22 cellular contexts compared by ENCODE assay signal in genomic region chr19:16875584-16876555, GRCh38. TPM values are rescaled to one million over a fixed set of nuclear protein-coding genes. Genes with fewer than 3 reads are reported as not detected.
A peak's percentile ranks its signal among the peaks of the same experiment; 100 is the strongest.
DNase-seq lines count a peak whose midpoint lies in the region; ATAC-seq, FAIRE-seq and TF ChIP-seq lines count a peak whose summit lies in the region.
"Had no signal": no experiment of that assay in that cellular context is flagged by ENCODE, and none has a peak within 500 bp of the region (broad histone marks: within the 10 kb centered on the region; RNA-seq: fewer than 3 reads in every experiment).

No MANE protein-coding gene starts in this region.

- peaks cover 10% of the 10 kb centered on the region for H3K4me1 Mint-ChIP-seq in activated CD4-positive, alpha-beta T cell treated with anti-CD3 and anti-CD28 coated beads, Interleukin-2, amount 10 ng/mL, durations not matched to agents 24 days and 14 days
- peaks cover 13 to 31% (median 21%) of the 10 kb centered on the region in 3 donors for H3K4me1 Mint-ChIP-seq in naive B cell

- H3K9me3 Mint-ChIP-seq in activated CD4-positive, alpha-beta T cell treated with anti-CD3 and anti-CD28 coated beads, Interleukin-2, amount 10 ng/mL, durations not matched to agents 24 days and 14 days: peaks cover 8% of the 10 kb centered on the region
- H3K9me3 Mint-ChIP-seq in naive B cell: peaks cover 0 to 14% (median 6%) of the 10 kb centered on the region in 7 donors

- in situ Hi-C loops in K562 (cut with MboI): no loop called here

- H3K79me2 ChIP-seq in K562 (ENCODE audit: control insufficient read depth, insufficient read depth, low read length): peaks cover 15% of the 10 kb centered on the region; the same call in 2 of the 3 replicates

- H4K20me1 ChIP-seq in K562 (replicated peaks; ENCODE audit: control insufficient read depth, insufficient read depth, low read length): no peaks in the 10 kb centered on the region

- H3K36me3 Mint-ChIP-seq in activated CD4-positive, alpha-beta T cell treated with anti-CD3 and anti-CD28 coated beads, Interleukin-2, amount 10 ng/mL, durations not matched to agents 24 days and 14 days (ENCODE audit: low read depth): peaks cover 62% of the 10 kb centered on the region
- peaks cover 24 to 28% of the 10 kb centered on the region in 2 donors for H3K36me3 Mint-ChIP-seq in naive B cell

- intact Hi-C loops in activated CD4-positive, alpha-beta T cell treated with anti-CD3 and anti-CD28 coated beads, Interleukin-2, amount 10 ng/mL, durations not matched to agents 24 days and 14 days (cut with micrococcal nuclease): no loop called here
- intact Hi-C loops in K562 (cut with micrococcal nuclease): no loop called here

- ATAC-seq in K562: no peak
- ATAC-seq in naive B cell (ENCODE audit: low read depth in 2 of 2): peak; percentile 56 to 64
- ATAC-seq in HG03354 (IDR thresholded peaks at IDR 0.05; ENCODE audit: poor library complexity, severe bottlenecking, unreplicated experiment): no peak
- ATAC-seq: activated CD8-positive, alpha-beta memory T cell treated with anti-CD3 and anti-CD28 coated beads, Interleukin-2, amount 10 ng/mL, durations not matched to agents 7 days and 5 days had no signal

- H3K27ac ChIP-seq in HEK293 (ENCODE audit: extremely low read depth, low read depth, low read length): no peak overlapping the region
- no peak overlapping the region for H3K27ac ChIP-seq in K562 (ENCODE audit: extremely low read depth, low read depth, low read length)
- H3K27ac ChIP-seq: body of pancreas, ovary, vagina, VCaP had no signal

- H3K36me3 ChIP-seq in HEK293 (ENCODE audit: control insufficient read depth in 2 of 2, insufficient read depth in 1 of 2, low read length in 2 of 2) (peaks cover 5 to 79% of the 10 kb centered on the region in 2 experiments; a peak in 2 of 3 replicates), K562 (ENCODE audit: control insufficient read depth, insufficient read depth, low read length) (peaks cover 70% of the 10 kb centered on the region; the same call in 2 of the 3 replicates)
- H3K36me3 ChIP-seq: ovary had no signal

- H3K27me3 ChIP-seq in K562 (ENCODE audit: control insufficient read depth in 2 of 2, insufficient read depth in 2 of 2, low read length in 2 of 2): no peaks in the 10 kb centered on the region
- H3K27me3 ChIP-seq: body of pancreas, ovary, vagina had no signal

- CTCF ChIA-PET in HEK293 (lab: Yijun Ruan, JAX): no interaction called here
- CTCF ChIA-PET in K562 (lab: Yijun Ruan, JAX; ENCODE audit: low intra/inter-chr PET ratio): no interaction called here

- H3K9me3 ChIP-seq in HEK293 (ENCODE audit: control insufficient read depth, insufficient read depth, low read depth, low read length) (no peaks in the 10 kb centered on the region), K562 (replicated peaks; ENCODE audit: control insufficient read depth, insufficient read depth, low read depth, low read length) (peaks cover 6% of the 10 kb centered on the region)
- H3K9me3 ChIP-seq: ovary, vagina had no signal

- H3K4me3 ChIP-seq in HEK293 (ENCODE audit: low read depth, low read length) (no peak overlapping the region), K562 (no peak overlapping the region)
- H3K4me3 ChIP-seq: body of pancreas, ovary, smooth muscle cell, vagina had no signal

- no peak for TF ChIP-seq POLR2A in K562 (conservative IDR thresholded peaks at IDR 0.05)

- H3K9ac ChIP-seq in K562 (ENCODE audit: insufficient read depth in 1 of 2, low read depth in 2 of 2, low read length in 2 of 2): no peak overlapping the region

- H2AFZ ChIP-seq in K562 (ENCODE audit: low read depth, low read length): no peak overlapping the region

- FAIRE-seq in K562 (lab: Jason Lieb, UNC): no peak
- FAIRE-seq: A204.1, kidney had no signal

- POLR2A ChIA-PET in HEK293 (lab: Yijun Ruan, JAX) (no interaction called here), K562 (lab: Yijun Ruan, JAX) (no interaction called here)

- H3K9me1 ChIP-seq in K562 (ENCODE audit: control insufficient read depth, insufficient read depth, low read length): no peaks in the 10 kb centered on the region

- no peak overlapping the region for H3K4me2 ChIP-seq in K562 (ENCODE audit: insufficient read depth, low read length)
- H3K4me2 ChIP-seq: smooth muscle cell had no signal

- H3K4me1 ChIP-seq in HEK293 (ENCODE audit: control insufficient read depth, insufficient read depth, low read length): no peaks in the 10 kb centered on the region
- H3K4me1 ChIP-seq in K562 (replicated peaks in 1 of 2; ENCODE audit: control insufficient read depth in 2 of 2, insufficient read depth in 2 of 2, low read length in 2 of 2): peaks cover 0 to 17% of the 10 kb centered on the region in 2 experiments; a peak in 2 of 5 replicates
- H3K4me1 ChIP-seq: body of pancreas had no signal

- H3K4me3 Mint-ChIP-seq in activated CD4-positive, alpha-beta T cell treated with anti-CD3 and anti-CD28 coated beads, Interleukin-2, amount 10 ng/mL, durations not matched to agents 24 days and 14 days: no peak overlapping the region
- H3K4me3 Mint-ChIP-seq in naive B cell: peak overlapping the region in 1 of 8 donors; percentile 4
- H3K4me3 Mint-ChIP-seq: activated CD8-positive, alpha-beta memory T cell treated with anti-CD3 and anti-CD28 coated beads, Interleukin-2, amount 10 ng/mL, durations not matched to agents 7 days and 5 days; CD4-positive, CD25-positive, alpha-beta regulatory T cell had no signal

- H3K27me3 Mint-ChIP-seq in activated CD4-positive, alpha-beta T cell treated with anti-CD3 and anti-CD28 coated beads, Interleukin-2, amount 10 ng/mL, durations not matched to agents 24 days and 14 days: no peaks in the 10 kb centered on the region
- H3K27me3 Mint-ChIP-seq in naive B cell: no peaks in the 10 kb centered on the region
- H3K27me3 Mint-ChIP-seq: activated CD8-positive, alpha-beta memory T cell treated with anti-CD3 and anti-CD28 coated beads, Interleukin-2, amount 10 ng/mL, durations not matched to agents 7 days and 5 days; CD4-positive, CD25-positive, alpha-beta regulatory T cell had no signal

- no peak for DNase-seq in activated CD4-positive, alpha-beta T cell treated with anti-CD3 and anti-CD28 coated beads, Interleukin-2, amount 10 ng/mL, durations not matched to agents 24 days and 14 days
- no peak for DNase-seq in activated CD4-positive, alpha-beta T cell treated with anti-CD3 and anti-CD28 coated beads, Interleukin-2, amount 50 U/mL, for 1 hour
- DNase-seq in K562 (ENCODE audit: extremely low read depth in 1 of 4, low spot score in 3 of 4) (no peak), naive B cell (no peak), GOT3 (lab: John Stamatoyannopoulos, UW) (no peak)
- DNase-seq in stimulated activated CD4-positive, alpha-beta T cell treated with anti-CD3 and anti-CD28 coated beads, Interleukin-1b, Interleukin-23, amount 100 ng/mL, for 48 hours: no peak
- DNase-seq: activated CD8-positive, alpha-beta memory T cell treated with anti-CD3 and anti-CD28 coated beads, Interleukin-2, amount 10 ng/mL, durations not matched to agents 7 days and 5 days; body of pancreas; DMS79; kidney; NCI-H1105; NCI-H69; ovary; stimulated activated naive CD4-positive, alpha-beta T cell treated with Interleukin-2 at 50 U/mL for 16 hours; SW 1271 had no signal

- H3K27ac Mint-ChIP-seq in activated CD4-positive, alpha-beta T cell treated with anti-CD3 and anti-CD28 coated beads, Interleukin-2, amount 10 ng/mL, durations not matched to agents 24 days and 14 days: peak overlapping the region; percentile 25
- H3K27ac Mint-ChIP-seq in naive B cell: peak overlapping the region in 5 of 6 donors; percentile 22 to 87 (median 85)

- TF ChIP-seq RAD21 in K562 (CRISPR knock-in tag; conservative IDR thresholded peaks at IDR 0.05 in 1 of 2, IDR thresholded peaks at IDR 0.05 in 1 of 2): no peak

- TF ChIP-seq EP300 in K562 (IDR thresholded peaks at IDR 0.05; ENCODE audit: low read length): no peak

- no TSS peak for BruUV-seq in K562 (replicated peaks; lab: Mats Ljungman, UMichigan)

- TF ChIP-seq CTCF in HEK293 (tag by site-specific recombination; IDR thresholded peaks at IDR 0.05) (no peak), K562 (IDR thresholded peaks at IDR 0.05 in 2 of 3, conservative IDR thresholded peaks at IDR 0.05 in 1 of 3; ENCODE audit: insufficient read depth in 2 of 3, low read depth in 1 of 3, low read length in 3 of 3) (no peak)

- 96% methylated on average over 30 of the region's 39 CpGs for WGBS in K562 (ENCODE audit: insufficient coverage, low coverage, missing lambda C conversion rate)

RNA-seq across cellular contexts. Expression of gene F2RL3, which starts 12.9 kb away (rescaled TPM):
- total RNA-seq in activated CD4-positive, alpha-beta T cell treated with anti-CD3 and anti-CD28 coated beads, Interleukin-2, amount 10 ng/mL, durations not matched to agents 24 days and 14 days: not detected in 2 replicates
- total RNA-seq in K562 (2011; cell fraction: chromatin; rRNA removed; ENCODE audit: low replicate concordance): 16.8 and 60.7 TPM in 2 replicates
- total RNA-seq in K562 (2011; cell fraction: nucleolus; rRNA removed): 53.0 and 74.2 TPM in 2 replicates
- 25.8 and 31.3 TPM in 2 replicates for total RNA-seq in K562 (2011; cell fraction: nucleoplasm; rRNA removed)
- 23.4 and 29.5 TPM in 2 replicates for total RNA-seq in K562 (2014; rRNA removed)
- 10.7 and 11.0 TPM in 2 replicates for total RNA-seq in K562 (2014; rRNA removed; fragmentation: Illumina TruSeq; extraction: Trizol)
- total RNA-seq in K562 (2015; rRNA removed; fragmentation: Illumina TruSeq; extraction: Trizol): 11.9 and 12.1 TPM in 2 replicates
- total RNA-seq in K562 (2021): 27.6 and 29.0 TPM in 2 replicates
- 7.2 and 9.9 TPM in 2 replicates for polyA plus RNA-seq in K562 (2011; rRNA removed)
- 10.5 and 59.1 TPM in 2 replicates for polyA plus RNA-seq in K562 (2011; cell fraction: cytosol; rRNA removed)
- 4.8 and 12.6 TPM in 2 replicates for polyA plus RNA-seq in K562 (2011; cell fraction: nucleus; rRNA removed)
- polyA plus RNA-seq in K562 (2012): 15.6 and 20.7 TPM in 2 replicates
- polyA plus RNA-seq in K562 (2014; fragmentation: Illumina TruSeq; extraction: Trizol): 12.3 and 13.4 TPM in 2 replicates
- 1 to 10 TPM; 1.4 to 5.0 TPM for polyA plus RNA-seq in K562 (2014; fragmentation: Nextera tagmentation; extraction: Ambion mirVana)
- polyA plus RNA-seq in K562 (2014; rRNA removed): 20.9 and 22.0 TPM in 2 replicates
- 3.2 and 7.2 TPM in 2 replicates for polyA minus RNA-seq in K562 (2011; rRNA and poly(A)+ RNA removed)
- 8.0 and 13.6 TPM in 2 replicates for polyA minus RNA-seq in K562 (2011; cell fraction: cytosol; rRNA and poly(A)+ RNA removed)
- 12.3 and 14.5 TPM in 2 replicates for polyA minus RNA-seq in K562 (2011; cell fraction: nucleus; rRNA and poly(A)+ RNA removed)
- under 1 TPM in 1 of 6 donors, not detected in 5; 0.17 TPM for polyA plus RNA-seq in naive B cell (ENCODE audit: low read depth in 6 of 6)
- polyA plus RNA-seq: CD4-positive, CD25-positive, alpha-beta regulatory T cell had no signal

RNA-seq across cellular contexts. Expression of gene SIN3B, which starts 46.7 kb away (rescaled TPM):
- 40.2 and 43.9 TPM in 2 replicates for total RNA-seq in activated CD4-positive, alpha-beta T cell treated with anti-CD3 and anti-CD28 coated beads, Interleukin-2, amount 10 ng/mL, durations not matched to agents 24 days and 14 days
- 134 and 224 TPM in 2 replicates for total RNA-seq in K562 (2011; cell fraction: chromatin; rRNA removed; ENCODE audit: low replicate concordance)
- 88.7 and 97.6 TPM in 2 replicates for total RNA-seq in K562 (2011; cell fraction: nucleolus; rRNA removed)
- 90.3 and 105 TPM in 2 replicates for total RNA-seq in K562 (2011; cell fraction: nucleoplasm; rRNA removed)
- total RNA-seq in K562 (2014; rRNA removed) (12.0 and 13.6 TPM in 2 replicates), K562 (2014; rRNA removed; fragmentation: Illumina TruSeq; extraction: Trizol) (8.2 and 9.9 TPM in 2 replicates), K562 (2015; rRNA removed; fragmentation: Illumina TruSeq; extraction: Trizol) (14.2 and 14.3 TPM in 2 replicates), K562 (2021) (34.2 and 34.6 TPM in 2 replicates)
- polyA plus RNA-seq in K562 (2011; rRNA removed) (19.3 and 21.6 TPM in 2 replicates), K562 (2014; fragmentation: Illumina TruSeq; extraction: Trizol) (18.9 and 20.7 TPM in 2 replicates), K562 (2014; fragmentation: Nextera tagmentation; extraction: Ambion mirVana) (under 1 TPM; 0.51 to 0.66 TPM), K562 (2014; rRNA removed) (29.5 and 30.6 TPM in 2 replicates), naive B cell (ENCODE audit: low read depth in 6 of 6) (10 to 100 TPM in 2 of 6 donors, 1 to 10 TPM in 4; 4.8 to 13.0 (median 6.8) TPM)
- polyA plus RNA-seq in K562 (2011; cell fraction: cytosol; rRNA removed): 12.3 and 15.1 TPM in 2 replicates
- polyA plus RNA-seq in K562 (2011; cell fraction: nucleus; rRNA removed): 88.5 and 135 TPM in 2 replicates
- polyA plus RNA-seq in K562 (2012): 22.5 and 27.9 TPM in 2 replicates
- 16.0 and 16.9 TPM in 2 replicates for polyA minus RNA-seq in K562 (2011; rRNA and poly(A)+ RNA removed)
- polyA minus RNA-seq in K562 (2011; cell fraction: cytosol; rRNA and poly(A)+ RNA removed): 10.8 and 18.7 TPM in 2 replicates
- 37.4 and 46.9 TPM in 2 replicates for polyA minus RNA-seq in K562 (2011; cell fraction: nucleus; rRNA and poly(A)+ RNA removed)

Comparison
In these comparisons a context has a peak if more than half of its experiments do, and no peak if none do; other contexts are left out.
1. ATAC-seq: peak in naive B cell (2 of 2); none in K562 (single experiment) and HG03354 (single experiment).
2. RNA of gene F2RL3, which starts 12.9 kb away (total RNA-seq): 10.7 to 74.2 TPM in K562; not detected in activated CD4-positive, alpha-beta T cell treated with anti-CD3 and anti-CD28 coated beads, Interleukin-2, amount 10 ng/mL, durations not matched to agents 24 days and 14 days; every median in the first group is over 10 times any median in the second.